13 cellular contexts compared by ENCODE assay signal in genomic region chr11:66906077-66906929, GRCh38. TPM values are rescaled to one million over a fixed set of nuclear protein-coding genes. Genes with fewer than 3 reads are reported as not detected.
DNase-seq lines count a peak whose midpoint lies in the region; TF ChIP-seq lines count a peak whose summit lies in the region.
"Had no signal": no experiment of that assay in that cellular context is flagged by ENCODE, and none has a peak within 500 bp of the region (broad histone marks: within the 10 kb centered on the region; RNA-seq: fewer than 3 reads in every experiment).

No MANE protein-coding gene starts in this region.

- H3K27me3 ChIP-seq in hepatocyte: no peaks in the 10 kb centered on the region
- H3K27me3 ChIP-seq in mesendoderm (ENCODE audit: insufficient read depth, low read length, poor library complexity): no peaks in the 10 kb centered on the region

- H3K27ac ChIP-seq in hepatocyte (peak overlapping the region; percentile 86), skin epidermis (peak overlapping the region in 17 of 21 experiments; percentile 4 to 72 (median 24)), mesendoderm (ENCODE audit: low read depth, low read length) (no peak overlapping the region)
- H3K27ac ChIP-seq: coronary artery, SK-N-MC had no signal

- H4K8ac ChIP-seq in mesendoderm (ENCODE audit: low read depth, low read length): no peak overlapping the region

- H3K4me3 Mint-ChIP-seq in brain (no peak overlapping the region), progenitor cell of endocrine pancreas (ENCODE audit: low read depth) (no peak overlapping the region)
- H3K4me3 Mint-ChIP-seq: activated naive CD4-positive, alpha-beta T cell treated with anti-CD3 and anti-CD28 coated beads for 36 hours had no signal

- no peaks in the 10 kb centered on the region for H3K9me3 Mint-ChIP-seq in brain
- no peaks in the 10 kb centered on the region for H3K9me3 Mint-ChIP-seq in progenitor cell of endocrine pancreas (ENCODE audit: low read depth)
- H3K9me3 Mint-ChIP-seq: activated naive CD4-positive, alpha-beta T cell treated with anti-CD3 and anti-CD28 coated beads for 36 hours had no signal

- H2BK5ac ChIP-seq in mesendoderm (ENCODE audit: low read length): no peak overlapping the region

- peaks cover 22% of the 10 kb centered on the region for H3K4me1 ChIP-seq in hepatocyte (ENCODE audit: insufficient read depth)
- peaks cover 2% of the 10 kb centered on the region for H3K4me1 ChIP-seq in mesendoderm (ENCODE audit: control insufficient read depth, low read depth, low read length)

- H3K4me2 ChIP-seq in hepatocyte: peak overlapping the region; percentile 21
- no peak overlapping the region for H3K4me2 ChIP-seq in mesendoderm (ENCODE audit: low read length)

- H3K79me2 ChIP-seq in hepatocyte: peaks cover 11% of the 10 kb centered on the region
- no peaks in the 10 kb centered on the region for H3K79me2 ChIP-seq in mesendoderm (ENCODE audit: control insufficient read depth, insufficient read depth, low read length)

- H4K20me1 ChIP-seq in hepatocyte (ENCODE audit: insufficient read depth, poor library complexity, severe bottlenecking): no peaks in the 10 kb centered on the region

- no peak overlapping the region for H3K18ac ChIP-seq in mesendoderm (ENCODE audit: low read length)

- H3K79me1 ChIP-seq in mesendoderm (ENCODE audit: low read length): no peaks in the 10 kb centered on the region

- no peak overlapping the region for H3K4me3 ChIP-seq in hepatocyte
- H3K4me3 ChIP-seq in skin epidermis: no peak overlapping the region
- no peak overlapping the region for H3K4me3 ChIP-seq in mesendoderm (ENCODE audit: low read length)
- H3K4me3 ChIP-seq: coronary artery, SK-N-MC had no signal

- H3K9me2 ChIP-seq in hepatocyte (replicated peaks; ENCODE audit: insufficient read depth): no peaks in the 10 kb centered on the region

- H3K36me3 ChIP-seq in hepatocyte (replicated peaks; ENCODE audit: insufficient read depth, low read depth): no peaks in the 10 kb centered on the region
- no peaks in the 10 kb centered on the region for H3K36me3 ChIP-seq in mesendoderm (ENCODE audit: control insufficient read depth, insufficient read depth, low read length)

- no peak overlapping the region for H3K4ac ChIP-seq in mesendoderm (ENCODE audit: low read depth, low read length)

- peaks cover 35% of the 10 kb centered on the region for H3K4me1 Mint-ChIP-seq in brain
- peaks cover 11% of the 10 kb centered on the region for H3K4me1 Mint-ChIP-seq in progenitor cell of endocrine pancreas (ENCODE audit: low read depth)

- no peak overlapping the region for H2BK120ac ChIP-seq in mesendoderm (ENCODE audit: low read depth, low read length)

- 59% methylated on average over 16 of the region's 16 CpGs for WGBS in hepatocyte (ENCODE audit: low lambda C conversion rate, missing lambda C conversion rate)
- WGBS in mesendoderm (ENCODE audit: extremely low coverage, insufficient coverage, low lambda C conversion rate): no CpG with 5 or more reads among the region's 16 CpGs

- H3K36me3 Mint-ChIP-seq in brain (no peaks in the 10 kb centered on the region), progenitor cell of endocrine pancreas (ENCODE audit: insufficient read depth) (no peaks in the 10 kb centered on the region)

- no peak overlapping the region for H3K56ac ChIP-seq in mesendoderm (ENCODE audit: low read length)

- H3K23ac ChIP-seq in mesendoderm (ENCODE audit: low read length): no peak overlapping the region

- H3K27ac Mint-ChIP-seq in brain: peak overlapping the region; percentile 36 to 80 (median 63)
- no peak overlapping the region for H3K27ac Mint-ChIP-seq in progenitor cell of endocrine pancreas
- H3K27ac Mint-ChIP-seq: activated naive CD4-positive, alpha-beta T cell treated with anti-CD3 and anti-CD28 coated beads for 36 hours had no signal

- no peak overlapping the region for H2BK15ac ChIP-seq in mesendoderm (replicated peaks; ENCODE audit: low read depth)

- H3K9me3 ChIP-seq in hepatocyte (ENCODE audit: low read depth): no peaks in the 10 kb centered on the region

- H2AK5ac ChIP-seq in mesendoderm (ENCODE audit: low read length): no peak overlapping the region

- H3K27me3 Mint-ChIP-seq in brain (no peaks in the 10 kb centered on the region), progenitor cell of endocrine pancreas (no peaks in the 10 kb centered on the region)

- H2AFZ ChIP-seq in hepatocyte: no peak overlapping the region

- DNase-seq in HPDE6-E6E7 (ENCODE audit: extremely low spot score): peak; percentile 73
- no peak for DNase-seq in hepatocyte (ENCODE audit: low spot score)
- no peak for DNase-seq in activated CD4-positive, alpha-beta T cell treated with anti-CD3 and anti-CD28 coated beads for 1 hour
- no peak for DNase-seq in NCI-H510A treated with DMSO at 0.1 percent for 48 hours (lab: John Stamatoyannopoulos, UW)
- DNase-seq in mesendoderm: no peak
- no peak for DNase-seq in progenitor cell of endocrine pancreas (ENCODE audit: low spot score, unreplicated experiment)
- DNase-seq: activated CD4-positive, alpha-beta T cell treated with anti-CD3 and anti-CD28 coated beads, Interleukin-2, amount 50 U/mL, for 1 hour; activated naive CD4-positive, alpha-beta T cell treated with anti-CD3 and anti-CD28 coated beads for 36 hours; NCI-H446 treated with DMSO at 0.1 percent for 48 hours had no signal

- no peak for TF ChIP-seq CTCF in brain (conservative IDR thresholded peaks at IDR 0.05)
- TF ChIP-seq CTCF in hepatocyte (IDR thresholded peaks at IDR 0.05; ENCODE audit: poor library complexity): no peak
- TF ChIP-seq CTCF in progenitor cell of endocrine pancreas (IDR thresholded peaks at IDR 0.05; ENCODE audit: unreplicated experiment): no peak

- H3K9ac ChIP-seq in mesendoderm (ENCODE audit: low read length): no peak overlapping the region

- no peak overlapping the region for H4K5ac ChIP-seq in mesendoderm (ENCODE audit: low read length)

RNA-seq across cellular contexts. Expression of gene LRFN4, which starts 49.4 kb away (rescaled TPM):
- polyA plus RNA-seq in brain (ENCODE audit: insufficient read depth, low read depth, low replicate concordance): 34.4 TPM
- total RNA-seq in hepatocyte: 12.5 and 15.8 TPM in 2 replicates
- 14.3 and 30.2 TPM in 2 replicates for polyA plus RNA-seq in hepatocyte
- polyA plus RNA-seq in mesendoderm (2013, experiment 1 of 2): 27.4 TPM
- 27.5 TPM for polyA plus RNA-seq in mesendoderm (2013, experiment 2 of 2)
- total RNA-seq in progenitor cell of endocrine pancreas: 19.6 and 20.2 TPM in 2 replicates

RNA-seq across cellular contexts. Expression of gene PC, which starts 51.9 kb away (rescaled TPM):
- polyA plus RNA-seq in brain (ENCODE audit: insufficient read depth, low read depth, low replicate concordance) (86.0 TPM), hepatocyte (57.9 and 78.1 TPM in 2 replicates)
- total RNA-seq in hepatocyte (39.7 and 47.4 TPM in 2 replicates), progenitor cell of endocrine pancreas (25.0 and 26.5 TPM in 2 replicates)
- polyA plus RNA-seq in mesendoderm (2013, experiment 1 of 2): 4.0 TPM
- polyA plus RNA-seq in mesendoderm (2013, experiment 2 of 2): 3.8 TPM
